In the genomic region with DNA sequence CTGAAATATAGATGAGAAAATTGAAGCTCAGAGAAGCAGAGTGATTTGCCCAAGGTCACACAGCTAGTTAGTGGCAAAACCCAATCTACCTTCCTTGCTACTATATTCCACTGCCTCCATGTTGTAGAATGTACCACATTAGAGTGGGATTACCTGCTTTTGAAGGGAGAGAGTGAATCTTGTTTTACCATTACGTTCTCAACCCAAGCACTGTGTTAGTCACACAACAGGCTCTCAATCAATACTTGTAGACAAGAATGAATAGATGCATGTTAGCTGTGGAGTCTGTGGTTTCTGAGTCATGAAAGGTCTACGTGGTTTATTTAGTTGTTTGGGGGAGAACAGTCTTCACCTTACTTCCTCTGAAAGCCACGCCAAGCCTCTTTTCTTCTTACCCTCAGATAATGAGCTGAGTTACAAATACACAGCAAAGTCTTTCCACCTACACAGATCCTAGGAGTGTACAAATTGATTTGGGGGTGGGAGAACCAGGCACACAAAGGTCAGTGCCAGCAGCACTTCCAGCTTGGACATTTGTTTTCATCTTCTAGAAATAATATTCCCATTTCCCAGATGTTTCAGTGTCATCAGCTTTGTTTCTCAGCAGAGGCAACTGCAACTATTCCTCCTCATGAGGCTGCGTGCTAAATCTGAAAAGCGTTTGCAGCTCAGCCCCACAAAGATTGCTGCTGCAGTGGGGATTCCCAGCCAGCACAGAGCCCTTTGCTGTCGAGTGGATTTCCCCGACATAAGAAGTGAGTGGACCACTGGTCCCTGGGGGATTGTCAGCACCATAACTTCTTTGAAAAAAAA, we compare ENCODE assay signal across 8 cellular contexts.
DNase-seq lines count a peak whose midpoint lies in the region; ATAC-seq and TF ChIP-seq lines count a peak whose summit lies in the region.

No MANE protein-coding gene starts in this region.

- H3K36me3 ChIP-seq in thymus (ENCODE audit: control insufficient read depth, insufficient read depth): no peaks in the 10 kb centered on the region

- peak; percentile 30 for DNase-seq in activated CD4-positive, CD25-positive, alpha-beta regulatory T cell treated with anti-CD3 and anti-CD28 coated beads, Interleukin-2, amount 50 U/mL, for 16 hours (ENCODE audit: low read depth, low spot score)
- DNase-seq in activated CD4-positive, CD25-positive, alpha-beta regulatory T cell treated with anti-CD3 and anti-CD28 coated beads, Interleukin-2, amount 50 U/mL, for 72 hours: no peak
- DNase-seq in activated CD4-positive, alpha-beta T cell treated with anti-CD3 and anti-CD28 coated beads for 48 hours: peak; percentile 61
- DNase-seq in fibroblast of the aortic adventitia (ENCODE audit: low read depth): peak; percentile 36
- no peak for DNase-seq in NCI-H748 treated with DMSO at 0.1 percent for 48 hours (lab: John Stamatoyannopoulos, UW)
- DNase-seq in inferior parietal cortex (ENCODE audit: extremely low spot score): no peak

- H3K27me3 ChIP-seq in thymus (ENCODE audit: control insufficient read depth, insufficient read depth): no peaks in the 10 kb centered on the region

- H3K4me1 ChIP-seq in thymus (ENCODE audit: control insufficient read depth, insufficient read depth, low read length): peaks cover 5% of the 10 kb centered on the region

- peak; percentile 79 for ATAC-seq in HG03432 (IDR thresholded peaks at IDR 0.05; ENCODE audit: unreplicated experiment)

- peak overlapping the region; percentile 15 for H3K27ac ChIP-seq in thymus (ENCODE audit: low read depth)

- TF ChIP-seq CTCF in fibroblast of the aortic adventitia (IDR thresholded peaks at IDR 0.05; ENCODE audit: insufficient read depth, low read length): no peak

- WGBS in thymus: 53% methylated on average over 7 of the region's 7 CpGs

- no peak overlapping the region for H3K4me3 ChIP-seq in fibroblast of the aortic adventitia (ENCODE audit: low read depth, low read length)
- H3K4me3 ChIP-seq in thymus (ENCODE audit: low read length): no peak overlapping the region

- no peaks in the 10 kb centered on the region for H3K9me3 ChIP-seq in thymus (ENCODE audit: control insufficient read depth)

Comparison
In these comparisons a context has a peak if more than half of its experiments do, and no peak if none do; other contexts are left out.
1. DNase-seq: peak in activated CD4-positive, CD25-positive, alpha-beta regulatory T cell treated with anti-CD3 and anti-CD28 coated beads, Interleukin-2, amount 50 U/mL, for 16 hours (single experiment), activated CD4-positive, alpha-beta T cell treated with anti-CD3 and anti-CD28 coated beads for 48 hours (single experiment) and fibroblast of the aortic adventitia (single experiment); none in activated CD4-positive, CD25-positive, alpha-beta regulatory T cell treated with anti-CD3 and anti-CD28 coated beads, Interleukin-2, amount 50 U/mL, for 72 hours (single experiment), NCI-H748 treated with DMSO at 0.1 percent for 48 hours (single experiment) and inferior parietal cortex (single experiment).